Comparison of ENCODE assay signal across 27 cellular contexts in genomic region chr12:5723071-5723470, GRCh38.
"Had no signal": no experiment of that assay in that cellular context is flagged by ENCODE, and none has a peak within 500 bp of the region (broad histone marks: within the 10 kb centered on the region; RNA-seq: fewer than 3 reads in every experiment).

No MANE protein-coding gene starts in this region.

- H3K27ac ChIP-seq: adrenal gland, body of pancreas, esophagus muscularis mucosa, foreskin keratinocyte, gastrocnemius medialis had no signal

- H3K9me3 ChIP-seq: adrenal gland, body of pancreas, esophagus muscularis mucosa, gastrocnemius medialis had no signal

- DNase-seq: activated CD4-positive, alpha-beta memory T cell treated with anti-CD3 and anti-CD28 coated beads for 36 hours; activated CD4-positive, alpha-beta T cell treated with anti-CD3 and anti-CD28 coated beads for 36 hours; activated CD4-positive, alpha-beta T cell treated with anti-CD3 and anti-CD28 coated beads, Interleukin-2, amount 10 ng/mL, durations not matched to agents 24 days and 14 days; activated CD4-positive, CD25-positive, alpha-beta regulatory T cell; activated CD4-positive, CD25-positive, alpha-beta regulatory T cell treated with anti-CD3 and anti-CD28 coated beads, Interleukin-2, amount 50 U/mL, for 72 hours; activated CD8-positive, alpha-beta memory T cell treated with anti-CD3 and anti-CD28 coated beads, Interleukin-2, amount 50 U/mL, for 4 hours; activated CD8-positive, alpha-beta T cell treated with anti-CD3 and anti-CD28 coated beads, Interleukin-2, amount 10 ng/mL, durations not matched to agents 7 days and 5 days; activated effector memory CD4-positive, alpha-beta T cell treated with anti-CD3 and anti-CD28 coated beads, Interleukin-2, amount 50 U/mL, for 16 hours; activated naive CD4-positive, alpha-beta T cell treated with anti-CD3 and anti-CD28 coated beads for 36 hours; activated naive CD8-positive, alpha-beta T cell treated with anti-CD3 and anti-CD28 coated beads for 36 hours; activated naive CD8-positive, alpha-beta T cell treated with anti-CD3 and anti-CD28 coated beads, Interleukin-2, amount 50 U/mL, for 24 hours; activated T-cell treated with anti-CD3 and anti-CD28 coated beads, Interleukin-2, amount 50 U/mL, for 1 hour; activated T-cell treated with anti-CD3 and anti-CD28 coated beads, Interleukin-2, amount 50 U/mL, for 48 hours; adrenal gland; amygdala; aorta; body of pancreas; caudate nucleus; cortex of kidney; effector memory CD4-positive, alpha-beta T cell; foreskin keratinocyte; gastrocnemius medialis; glutamatergic neuron; T-helper 2 cell had no signal

- H3K4me3 ChIP-seq: adrenal gland, body of pancreas, esophagus muscularis mucosa, gastrocnemius medialis had no signal

- FAIRE-seq: colon had no signal

- H3K4me1 ChIP-seq: adrenal gland, body of pancreas, esophagus muscularis mucosa, foreskin keratinocyte, gastrocnemius medialis had no signal

- H3K27me3 ChIP-seq: body of pancreas, esophagus muscularis mucosa, foreskin keratinocyte had no signal

- H3K36me3 ChIP-seq: adrenal gland, esophagus muscularis mucosa, gastrocnemius medialis had no signal

- ATAC-seq: activated CD4-positive, alpha-beta T cell treated with anti-CD3 and anti-CD28 coated beads for 36 hours; activated CD8-positive, alpha-beta memory T cell treated with anti-CD3 and anti-CD28 coated beads, Interleukin-2, amount 10 ng/mL, durations not matched to agents 7 days and 5 days; activated CD8-positive, alpha-beta T cell treated with anti-CD3 and anti-CD28 coated beads, Interleukin-2, amount 10 ng/mL, durations not matched to agents 7 days and 5 days; activated naive CD8-positive, alpha-beta T cell treated with anti-CD3 and anti-CD28 coated beads, Interleukin-2, amount 50 U/mL, for 24 hours; body of pancreas; foreskin keratinocyte; gastrocnemius medialis had no signal
